1 cellular context compared by ENCODE assay signal in genomic region chr17:77472837-77473214, GRCh38.
TF ChIP-seq lines count a peak whose summit lies in the region.

No MANE protein-coding gene starts in this region.

TF ChIP-seq in HepG2, 621 proteins besides CTCF, POLR2A, EP300 and RAD21 (continued from another document):
- TF ChIP-seq MLXIP (CRISPR knock-in tag; IDR thresholded peaks at IDR 0.05; ENCODE audit: borderline replicate concordance) (no peak), RBM22 (optimal IDR thresholded peaks at IDR 0.05; ENCODE audit: low read length) (peak; percentile 6), ATRX (CRISPR knock-in tag; IDR thresholded peaks at IDR 0.05; ENCODE audit: borderline replicate concordance) (no peak), ZNF777 (CRISPR knock-in tag; IDR thresholded peaks at IDR 0.05) (0 out of 2 replicates have a peak, but pooled peaks have one; percentile 22), NFIB (CRISPR knock-in tag; IDR thresholded peaks at IDR 0.05; ENCODE audit: borderline replicate concordance) (no peak), KLF6 (CRISPR knock-in tag; IDR thresholded peaks at IDR 0.05) (no peak), CENPX (CRISPR knock-in tag; IDR thresholded peaks at IDR 0.05) (no peak), FOXM1 (CRISPR knock-in tag; IDR thresholded peaks at IDR 0.05) (no peak), ZIK1 (CRISPR knock-in tag; IDR thresholded peaks at IDR 0.05; ENCODE audit: borderline replicate concordance, low read depth) (no peak), ZMAT5 (CRISPR knock-in tag; IDR thresholded peaks at IDR 0.05; ENCODE audit: borderline replicate concordance, low read depth) (no peak), GLI4 (CRISPR knock-in tag; IDR thresholded peaks at IDR 0.05; ENCODE audit: borderline replicate concordance) (no peak), RNF2 (conservative IDR thresholded peaks at IDR 0.05; ENCODE audit: low read depth) (no peak), SMAD1 (CRISPR knock-in tag; IDR thresholded peaks at IDR 0.05; ENCODE audit: borderline replicate concordance, low read depth) (no peak), CHD4 (IDR thresholded peaks at IDR 0.05; ENCODE audit: borderline replicate concordance, low read length) (no peak), TBL1XR1 (IDR thresholded peaks at IDR 0.05; ENCODE audit: borderline replicate concordance, low read length, partially characterized antibody) (no peak), ZSCAN25 (CRISPR knock-in tag; IDR thresholded peaks at IDR 0.05) (no peak), YEATS4 (CRISPR knock-in tag; IDR thresholded peaks at IDR 0.05; ENCODE audit: borderline replicate concordance) (no peak), SNAPC5 (CRISPR knock-in tag; IDR thresholded peaks at IDR 0.05; ENCODE audit: borderline replicate concordance) (no peak)
TF ChIP-seq in HepG2: peak in this region for 5.
